ENCODE assay signal across 10 cellular contexts in genomic region chr4:153485860-153486259, GRCh38. TPM values are rescaled to one million over a fixed set of nuclear protein-coding genes. Genes with fewer than 3 reads are reported as not detected.
DNase-seq lines count a peak whose midpoint lies in the region; ATAC-seq, FAIRE-seq and TF ChIP-seq lines count a peak whose summit lies in the region.
"Had no signal": no experiment of that assay in that cellular context is flagged by ENCODE, and none has a peak within 500 bp of the region (broad histone marks: within the 10 kb centered on the region; RNA-seq: fewer than 3 reads in every experiment).

No MANE protein-coding gene starts in this region.

- H3K36me3 Mint-ChIP-seq in activated naive CD4-positive, alpha-beta T cell treated with anti-CD3 and anti-CD28 coated beads, Interleukin-2, amount 50 U/mL, for 72 hours: peaks cover 10 to 21% of the 10 kb centered on the region in 2 donors
- peaks cover 3 to 5% of the 10 kb centered on the region in 2 donors for H3K36me3 Mint-ChIP-seq in naive B cell

- peak overlapping the region in 7 of 8 donors; percentile 34 to 96 (median 81) for H3K4me3 Mint-ChIP-seq in naive B cell
- H3K4me3 Mint-ChIP-seq: neural crest cell had no signal

- intact Hi-C loops in left colon (cut with DNase I, micrococcal nuclease): no loop called here

- peaks cover 62 to 89% (median 77%) of the 10 kb centered on the region in 3 donors for H3K4me1 Mint-ChIP-seq in naive B cell

- no peak overlapping the region for H2AFZ ChIP-seq in ACC112 (ENCODE audit: low read length, unreplicated experiment)

- H3K9me3 Mint-ChIP-seq in activated naive CD4-positive, alpha-beta T cell treated with anti-CD3 and anti-CD28 coated beads, Interleukin-2, amount 50 U/mL, for 72 hours: no peaks in the 10 kb centered on the region
- no peaks in the 10 kb centered on the region for H3K9me3 Mint-ChIP-seq in naive B cell
- H3K9me3 Mint-ChIP-seq: neural crest cell had no signal

- peaks cover 33% of the 10 kb centered on the region for H3K4me1 ChIP-seq in ACC112 (ENCODE audit: control insufficient read depth, insufficient read depth, low read length, unreplicated experiment)

- TF ChIP-seq POLR2A in GM12891 (IDR thresholded peaks at IDR 0.05; ENCODE audit: low read depth, low read length): no peak

- peak; percentile 50 for FAIRE-seq in GM12891 (lab: Jason Lieb, UNC)

- no peaks in the 10 kb centered on the region for H3K27me3 ChIP-seq in ACC112 (ENCODE audit: insufficient read depth, low read length)

- DNase-seq in GM12891 (ENCODE audit: insufficient read length, low spot score) (no peak), naive B cell (no peak), activated gamma-delta T cell (lab: John Stamatoyannopoulos, UW) (no peak), left colon (no peak), SHP77 (lab: John Stamatoyannopoulos, UW) (no peak)
- DNase-seq in activated naive CD4-positive, alpha-beta T cell treated with anti-CD3 and anti-CD28 coated beads, Interleukin-2, amount 50 U/mL, for 72 hours (ENCODE audit: low spot score in 2 of 2): no peak
- DNase-seq: DMS79 treated with DMSO at 0.1 percent for 48 hours had no signal

- no peaks in the 10 kb centered on the region for H3K36me3 ChIP-seq in ACC112 (ENCODE audit: insufficient read depth, low read length)

- peak overlapping the region; percentile 26; the same call in 1 of the 2 replicates for H3K27ac ChIP-seq in ACC112 (ENCODE audit: low read depth, low read length)

- H3K4me3 ChIP-seq in ACC112 (ENCODE audit: low read depth, low read length): no peak overlapping the region

- H3K27me3 Mint-ChIP-seq in naive B cell: no peaks in the 10 kb centered on the region

- ATAC-seq in activated naive CD4-positive, alpha-beta T cell treated with anti-CD3 and anti-CD28 coated beads, Interleukin-2, amount 50 U/mL, for 72 hours: no peak
- ATAC-seq in naive B cell (ENCODE audit: low read depth in 2 of 2) (no peak), GM18858 (IDR thresholded peaks at IDR 0.05; ENCODE audit: unreplicated experiment) (no peak), left colon (no peak)

- H3K27ac Mint-ChIP-seq in activated naive CD4-positive, alpha-beta T cell treated with anti-CD3 and anti-CD28 coated beads, Interleukin-2, amount 50 U/mL, for 72 hours: peak overlapping the region; percentile 65 to 89
- H3K27ac Mint-ChIP-seq in naive B cell: peak overlapping the region in 5 of 6 donors; percentile 30 to 97 (median 92)

- no peaks in the 10 kb centered on the region for H3K79me2 ChIP-seq in ACC112 (ENCODE audit: control insufficient read depth, insufficient read depth, low read length, unreplicated experiment)

TF ChIP-seq in GM12891, 5 proteins besides CTCF, POLR2A, EP300 and RAD21:
- TF ChIP-seq SPI1 (IDR thresholded peaks at IDR 0.05; ENCODE audit: low read depth, low read length) (no peak), POU2F2 (IDR thresholded peaks at IDR 0.05; ENCODE audit: low read depth, low read length) (no peak)

RNA-seq across cellular contexts. Expression of gene TMEM131L, which starts 19.7 kb away (rescaled TPM):
- polyA plus RNA-seq in GM12891 (2012; ENCODE audit: low read depth, missing spikeins): 50.3 TPM
- 10 to 100 TPM; 44.8 to 47.7 TPM for total RNA-seq in activated naive CD4-positive, alpha-beta T cell treated with anti-CD3 and anti-CD28 coated beads, Interleukin-2, amount 50 U/mL, for 72 hours
- polyA plus RNA-seq in naive B cell (ENCODE audit: low read depth in 6 of 6): 10 to 100 TPM; 52.2 to 86.7 (median 68.1) TPM
- total RNA-seq in left colon: 1 to 10 TPM; 3.6 to 8.0 TPM

Comparison
In these comparisons a context has a peak if more than half of its experiments do, and no peak if none do; other contexts are left out.
1. RNA of gene TMEM131L, which starts 19.7 kb away (total RNA-seq): 44.8 to 47.7 TPM in activated naive CD4-positive, alpha-beta T cell treated with anti-CD3 and anti-CD28 coated beads, Interleukin-2, amount 50 U/mL, for 72 hours; 3.6 to 8.0 TPM in left colon; every median in the first group is over 4 times any median in the second.